In the genomic region with DNA sequence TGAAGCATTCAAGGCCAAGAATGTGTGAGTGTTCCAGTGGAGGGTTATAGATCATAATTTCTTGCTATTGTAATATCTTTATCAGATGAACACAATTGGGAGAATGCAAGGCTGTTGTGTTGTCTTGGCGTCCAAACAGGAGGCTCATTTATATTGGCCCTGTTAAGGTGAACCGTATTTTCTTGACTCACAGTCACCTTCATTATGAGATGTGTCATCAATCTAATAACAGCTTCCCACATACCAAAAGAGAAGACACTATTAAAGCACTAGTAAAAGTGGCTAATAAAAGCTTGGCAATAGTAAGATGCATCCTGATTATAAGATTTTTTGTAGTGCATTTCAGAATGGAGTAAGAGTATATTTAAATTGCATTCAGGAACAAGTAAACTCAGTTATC, we compare ENCODE assay signal across 36 cellular contexts.
"Had no signal": no experiment of that assay in that cellular context is flagged by ENCODE, and none has a peak within 500 bp of the region (broad histone marks: within the 10 kb centered on the region; RNA-seq: fewer than 3 reads in every experiment).

No MANE protein-coding gene starts in this region.

- H3K36me3 ChIP-seq: adrenal gland, brain microvascular endothelial cell, breast epithelium had no signal

- H3K27me3 Mint-ChIP-seq: activated B cell treated with CpG ODN at 0.5 μM for 24 hours; activated CD4-positive, alpha-beta memory T cell treated with anti-CD3 and anti-CD28 coated beads for 36 hours; activated CD4-positive, alpha-beta T cell treated with anti-CD3 and anti-CD28 coated beads, Interleukin-2, amount 10 ng/mL, durations not matched to agents 24 days and 14 days; activated CD8-positive, alpha-beta T cell treated with anti-CD3 and anti-CD28 coated beads for 36 hours; activated naive CD8-positive, alpha-beta T cell treated with anti-CD3 and anti-CD28 coated beads for 36 hours; activated T-helper 17 cell treated with anti-CD3 and anti-CD28 coated beads, Interleukin-2, amount 50 U/mL, for 72 hours had no signal

- ATAC-seq: activated CD8-positive, alpha-beta T cell treated with anti-CD3 and anti-CD28 coated beads for 36 hours; activated naive CD4-positive, alpha-beta T cell treated with anti-CD3 and anti-CD28 coated beads, Interleukin-2, amount 50 U/mL, for 72 hours; activated T-cell treated with anti-CD3 and anti-CD28 coated beads, Interleukin-2, amount 50 U/mL, for 4 hours; activated T-cell treated with anti-CD3 and anti-CD28 coated beads, Interleukin-2, amount 50 U/mL, for 72 hours; activated T-helper 17 cell treated with anti-CD3 and anti-CD28 coated beads, Interleukin-2, amount 50 U/mL, for 72 hours; body of pancreas had no signal

- H3K4me1 Mint-ChIP-seq: activated B cell treated with CpG ODN at 0.5 μM for 24 hours; activated CD4-positive, alpha-beta T cell treated with anti-CD3 and anti-CD28 coated beads, Interleukin-2, amount 10 ng/mL, durations not matched to agents 24 days and 14 days; activated naive CD8-positive, alpha-beta T cell treated with anti-CD3 and anti-CD28 coated beads for 36 hours; activated T-helper 17 cell treated with anti-CD3 and anti-CD28 coated beads, Interleukin-2, amount 50 U/mL, for 72 hours had no signal

- DNase-seq: activated B cell treated with CpG ODN at 0.5 μM for 24 hours; activated CD4-positive, alpha-beta memory T cell treated with anti-CD3 and anti-CD28 coated beads for 36 hours; activated CD4-positive, alpha-beta T cell treated with anti-CD3 and anti-CD28 coated beads for 4 hours; activated CD4-positive, alpha-beta T cell treated with anti-CD3 and anti-CD28 coated beads, Interleukin-2, amount 10 ng/mL, durations not matched to agents 24 days and 14 days; activated CD4-positive, alpha-beta T cell treated with anti-CD3 and anti-CD28 coated beads, Interleukin-2, amount 50 U/mL, for 1 hour; activated CD4-positive, alpha-beta T cell treated with anti-CD3 and anti-CD28 coated beads, Interleukin-2, amount 50 U/mL, for 4 hours; activated CD4-positive, CD25-positive, alpha-beta regulatory T cell treated with anti-CD3 and anti-CD28 coated beads, Interleukin-2, amount 50 U/mL, for 72 hours; activated CD8-positive, alpha-beta memory T cell treated with anti-CD3 and anti-CD28 coated beads, Interleukin-2, amount 50 U/mL, for 4 hours; activated CD8-positive, alpha-beta T cell treated with anti-CD3 and anti-CD28 coated beads for 36 hours; activated effector memory CD4-positive, alpha-beta T cell treated with anti-CD3 and anti-CD28 coated beads, Interleukin-2, amount 50 U/mL, for 16 hours; activated gamma-delta T cell treated with Interleukin-2 at 50 U/mL for 16 hours; activated naive CD4-positive, alpha-beta T cell; activated naive CD4-positive, alpha-beta T cell treated with anti-CD3 and anti-CD28 coated beads for 36 hours; activated naive CD4-positive, alpha-beta T cell treated with anti-CD3 and anti-CD28 coated beads, Interleukin-2, amount 50 U/mL, for 16 hours; activated naive CD8-positive, alpha-beta T cell treated with anti-CD3 and anti-CD28 coated beads for 36 hours; activated T-cell treated with anti-CD3 and anti-CD28 coated beads for 4 hours; activated T-cell treated with anti-CD3 and anti-CD28 coated beads, Interleukin-2, amount 50 U/mL, for 1 hour; activated T-cell treated with anti-CD3 and anti-CD28 coated beads, Interleukin-2, amount 50 U/mL, for 4 hours; activated T-cell treated with anti-CD3 and anti-CD28 coated beads, Interleukin-2, amount 50 U/mL, for 72 hours; adrenal gland; amniotic stem cell; aorta; body of pancreas; brain microvascular endothelial cell; central memory CD4-positive, alpha-beta T cell; SW 1271; T-helper 1 cell; T-helper 2 cell; T-helper 9 cell had no signal

- H3K27ac ChIP-seq: adrenal gland, body of pancreas, brain microvascular endothelial cell, breast epithelium, VCaP had no signal

- H3K9me3 ChIP-seq: adrenal gland, body of pancreas, breast epithelium had no signal

- H3K9me3 Mint-ChIP-seq: activated B cell treated with CpG ODN at 0.5 μM for 24 hours; activated CD4-positive, alpha-beta memory T cell treated with anti-CD3 and anti-CD28 coated beads for 36 hours; activated CD4-positive, alpha-beta T cell treated with anti-CD3 and anti-CD28 coated beads, Interleukin-2, amount 10 ng/mL, durations not matched to agents 24 days and 14 days; activated CD8-positive, alpha-beta T cell treated with anti-CD3 and anti-CD28 coated beads for 36 hours; activated naive CD4-positive, alpha-beta T cell treated with anti-CD3 and anti-CD28 coated beads for 36 hours; activated naive CD4-positive, alpha-beta T cell treated with anti-CD3 and anti-CD28 coated beads, Interleukin-2, amount 50 U/mL, for 72 hours; activated naive CD8-positive, alpha-beta T cell treated with anti-CD3 and anti-CD28 coated beads for 36 hours; activated T-helper 1 cell treated with anti-CD3 and anti-CD28 coated beads, Interleukin-12 subunit alpha, Interleukin-12 subunit beta, Interleukin-2, Interleukin-4 antibody, amounts not matched to agents 30 ng/mL and 10 ng/mL and 1 ng/mL, durations not matched to agents 14 hours and 24 hours and 36 hours; T-helper 1 cell treated with Interleukin-12 subunit alpha and Interleukin-12 subunit beta and Interleukin-4 antibody, amounts not matched to agents 30 μg/mL and 1 μg/mL, for 36 hours; T-helper 2 cell treated with Interferon-gamma antibody and Interleukin-4, amounts not matched to agents 5 μg/mL and 100 μg/mL, for 36 hours had no signal

- H3K4me3 ChIP-seq: adrenal gland, body of pancreas, breast epithelium had no signal

- H3K27me3 ChIP-seq: adrenal gland, body of pancreas, brain microvascular endothelial cell, breast epithelium had no signal

- H3K4me1 ChIP-seq: adrenal gland, body of pancreas, breast epithelium had no signal

- H3K27ac Mint-ChIP-seq: activated B cell treated with CpG ODN at 0.5 μM for 24 hours; activated CD4-positive, alpha-beta memory T cell treated with anti-CD3 and anti-CD28 coated beads for 36 hours; activated CD4-positive, alpha-beta T cell treated with anti-CD3 and anti-CD28 coated beads, Interleukin-2, amount 10 ng/mL, durations not matched to agents 24 days and 14 days; activated CD8-positive, alpha-beta T cell treated with anti-CD3 and anti-CD28 coated beads for 36 hours; activated naive CD4-positive, alpha-beta T cell treated with anti-CD3 and anti-CD28 coated beads for 36 hours; activated naive CD4-positive, alpha-beta T cell treated with anti-CD3 and anti-CD28 coated beads, Interleukin-2, amount 50 U/mL, for 72 hours; activated naive CD8-positive, alpha-beta T cell treated with anti-CD3 and anti-CD28 coated beads for 36 hours; activated T-cell treated with anti-CD3 and anti-CD28 coated beads, Interleukin-2, amount 50 U/mL, for 72 hours; activated T-helper 1 cell treated with anti-CD3 and anti-CD28 coated beads, Interleukin-12 subunit alpha, Interleukin-12 subunit beta, Interleukin-2, Interleukin-4 antibody, amounts not matched to agents 30 ng/mL and 10 ng/mL and 1 ng/mL, durations not matched to agents 14 hours and 24 hours and 36 hours; activated T-helper 17 cell treated with anti-CD3 and anti-CD28 coated beads, Interleukin-2, amount 50 U/mL, for 72 hours; T-helper 1 cell treated with Interleukin-12 subunit alpha and Interleukin-12 subunit beta and Interleukin-4 antibody, amounts not matched to agents 30 μg/mL and 1 μg/mL, for 36 hours; T-helper 2 cell treated with Interferon-gamma antibody and Interleukin-4, amounts not matched to agents 5 μg/mL and 100 μg/mL, for 36 hours had no signal

- H3K4me3 Mint-ChIP-seq: activated B cell treated with CpG ODN at 0.5 μM for 24 hours; activated CD4-positive, alpha-beta memory T cell treated with anti-CD3 and anti-CD28 coated beads for 36 hours; activated CD4-positive, alpha-beta T cell treated with anti-CD3 and anti-CD28 coated beads, Interleukin-2, amount 10 ng/mL, durations not matched to agents 24 days and 14 days; activated CD8-positive, alpha-beta T cell treated with anti-CD3 and anti-CD28 coated beads for 36 hours; activated naive CD4-positive, alpha-beta T cell treated with anti-CD3 and anti-CD28 coated beads for 36 hours; activated naive CD8-positive, alpha-beta T cell treated with anti-CD3 and anti-CD28 coated beads for 36 hours; activated T-cell treated with anti-CD3 and anti-CD28 coated beads, Interleukin-2, amount 50 U/mL, for 4 hours; activated T-cell treated with anti-CD3 and anti-CD28 coated beads, Interleukin-2, amount 50 U/mL, for 72 hours; activated T-helper 1 cell treated with anti-CD3 and anti-CD28 coated beads, Interleukin-12 subunit alpha, Interleukin-12 subunit beta, Interleukin-2, Interleukin-4 antibody, amounts not matched to agents 30 ng/mL and 10 ng/mL and 1 ng/mL, durations not matched to agents 14 hours and 24 hours and 36 hours; activated T-helper 17 cell treated with anti-CD3 and anti-CD28 coated beads, Interleukin-2, amount 50 U/mL, for 72 hours; T-helper 1 cell treated with Interleukin-12 subunit alpha and Interleukin-12 subunit beta and Interleukin-4 antibody, amounts not matched to agents 30 μg/mL and 1 μg/mL, for 36 hours; T-helper 2 cell treated with Interferon-gamma antibody and Interleukin-4, amounts not matched to agents 5 μg/mL and 100 μg/mL, for 36 hours had no signal
